Comparison of ENCODE assay signal across 8 cellular contexts in the genomic region with DNA sequence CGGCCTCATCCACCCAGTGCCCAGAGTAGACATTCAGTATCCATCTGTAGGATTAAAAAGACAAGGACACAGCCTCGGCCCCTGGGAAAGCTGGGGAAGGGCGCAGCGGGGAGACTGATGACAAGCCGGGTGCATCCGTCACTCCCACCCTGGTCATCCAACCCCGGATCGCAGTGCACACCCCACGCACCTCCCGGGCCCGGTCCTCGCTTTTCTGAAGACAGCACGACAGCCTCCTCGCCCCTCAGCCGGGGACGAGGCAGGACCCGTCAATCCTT. TPM values are rescaled to one million over a fixed set of nuclear protein-coding genes. Genes with fewer than 3 reads are reported as not detected.
DNase-seq lines count a peak whose midpoint lies in the region; ATAC-seq, FAIRE-seq and TF ChIP-seq lines count a peak whose summit lies in the region.

No MANE protein-coding gene starts in this region.

- FAIRE-seq in bronchial epithelial cell (lab: Jason Lieb, UNC) = no peak

- TF ChIP-seq POLR2A in Peyer's patch (IDR thresholded peaks at IDR 0.05) = no peak

- TF ChIP-seq CTCF in GM12864 (IDR thresholded peaks at IDR 0.05; ENCODE audit: low read depth, low read length, missing control alignments) = no peak
- TF ChIP-seq CTCF in Peyer's patch (IDR thresholded peaks at IDR 0.05) = no peak
- TF ChIP-seq CTCF in bronchial epithelial cell (IDR thresholded peaks at IDR 0.05; ENCODE audit: insufficient read depth, low read length, severe bottlenecking) = no peak
- no peak for TF ChIP-seq CTCF in lung (IDR thresholded peaks at IDR 0.05; ENCODE audit: control extremely low read depth, extremely low read depth)

- H3K27me3 ChIP-seq in Peyer's patch (no peaks in the 10 kb centered on the region), bronchial epithelial cell (ENCODE audit: control insufficient read depth, insufficient read depth, low read length) (no peaks in the 10 kb centered on the region), lung (ENCODE audit: control insufficient read depth, insufficient read depth) (no peaks in the 10 kb centered on the region), thymus (ENCODE audit: control insufficient read depth, insufficient read depth) (no peaks in the 10 kb centered on the region)

- H3K4me3 ChIP-seq in GM12864 (ENCODE audit: low read depth, low read length) (peak overlapping the region; percentile 98), Peyer's patch (peak overlapping the region; percentile 82 to 94 (median 88)), bronchial epithelial cell (ENCODE audit: low read depth, low read length) (peak overlapping the region; percentile 92), lung (peak overlapping the region; percentile 61), thymus (ENCODE audit: low read length) (peak overlapping the region; percentile 91)

- no peaks in the 10 kb centered on the region for H3K9me3 ChIP-seq in Peyer's patch
- peaks cover 0 to 3% of the 10 kb centered on the region in 2 donors for H3K9me3 ChIP-seq in lung (ENCODE audit: control insufficient read depth in 2 of 2, insufficient read depth in 1 of 2, low read length in 1 of 2)
- H3K9me3 ChIP-seq in thymus (ENCODE audit: control insufficient read depth) = no peaks in the 10 kb centered on the region

- H3K27ac ChIP-seq in Peyer's patch = peak overlapping the region; percentile 90 to 99 (median 96)
- H3K27ac ChIP-seq in lung (ENCODE audit: low read depth in 1 of 2, low read length in 1 of 2) = peak overlapping the region; percentile 85 to 97
- H3K27ac ChIP-seq in thymus (ENCODE audit: low read depth) = no peak overlapping the region

- DNase-seq in GM12864 (ENCODE audit: low read depth) (no peak), Peyer's patch (peak; percentile 48 to 58 (median 55)), bronchial epithelial cell (ENCODE audit: low read depth) (no peak), lung (ENCODE audit: low spot score) (peak; percentile 31), mucosa of gallbladder (ENCODE audit: low spot score) (no peak), DMS153 (lab: John Stamatoyannopoulos, UW) (no peak), NAMALWA (ENCODE audit: low spot score) (no peak)

- H3K4me1 ChIP-seq in Peyer's patch (peaks cover 0 to 35% (median 11%) of the 10 kb centered on the region in 4 donors), lung (ENCODE audit: control insufficient read depth in 2 of 2, insufficient read depth in 2 of 2, low read length in 2 of 2) (peaks cover 3 to 6% of the 10 kb centered on the region in 2 donors), thymus (ENCODE audit: control insufficient read depth, insufficient read depth, low read length) (peaks cover 24% of the 10 kb centered on the region)

- no peak for ATAC-seq in lung (ENCODE audit: insufficient read depth, low FRiP score)

- 0 to 1% methylated on average over 17 of the region's 17 CpGs for WGBS in lung, 2 donors
- WGBS in thymus = under 1% methylated on average over 17 of the region's 17 CpGs

- H3K36me3 ChIP-seq in Peyer's patch (no peaks in the 10 kb centered on the region), bronchial epithelial cell (ENCODE audit: control insufficient read depth, insufficient read depth, low read length) (no peaks in the 10 kb centered on the region), lung (ENCODE audit: control insufficient read depth in 2 of 2, insufficient read depth in 2 of 2, low read length in 2 of 2) (peaks cover 2 to 3% of the 10 kb centered on the region in 2 donors), thymus (ENCODE audit: control insufficient read depth, insufficient read depth) (peaks cover 3% of the 10 kb centered on the region)

RNA-seq across cellular contexts. Expression of a gene that starts 1.1 kb away (rescaled TPM):
- 10 to 100 TPM in 3 of 4 donors, 1 to 10 TPM in 1; 6.7 to 95.7 (median 10.2) TPM for total RNA-seq in Peyer's patch
- total RNA-seq in bronchial epithelial cell = 3.6 and 10.0 TPM in 2 replicates
- total RNA-seq in lung = 10 to 100 TPM; 41.0 to 41.6 TPM
- polyA plus RNA-seq in lung = 10 to 100 TPM; 14.7 to 24.2 TPM
- polyA plus RNA-seq in thymus = 22.3 TPM
- total RNA-seq in mucosa of gallbladder = 56.4 TPM

Comparison
In these comparisons a context has a peak if more than half of its experiments do, and no peak if none do; other contexts are left out.
1. DNase-seq: peak in Peyer's patch (3 of 3) and lung (single experiment); none in GM12864 (single experiment), bronchial epithelial cell (single experiment), mucosa of gallbladder (single experiment), DMS153 (single experiment) and NAMALWA (single experiment).
2. Peak in every context shown above with its lines, with median percentiles within 50 percentile points of each other: H3K4me3 ChIP-seq.